In genomic region chr7:100127866-100128601, GRCh38 we compare ENCODE assay signal across 7 cellular contexts. TPM values are rescaled to one million over a fixed set of nuclear protein-coding genes. Genes with fewer than 3 reads are reported as not detected.
DNase-seq lines count a peak whose midpoint lies in the region; ATAC-seq and TF ChIP-seq lines count a peak whose summit lies in the region.

No MANE protein-coding gene starts in this region.

- DNase-seq in GM10266 (ENCODE audit: extremely low spot score), result peak; percentile 40
- no peak for DNase-seq in activated T-helper 1 cell treated with anti-CD3 and anti-CD28 coated beads, Interleukin-12 subunit alpha, Interleukin-12 subunit beta, Interleukin-2, Interleukin-4 antibody, amounts not matched to agents 30 ng/mL and 10 ng/mL and 1 ng/mL, durations not matched to agents 14 hours and 24 hours and 36 hours (ENCODE audit: low spot score)
- no peak for DNase-seq in left cardiac atrium
- DNase-seq in retinal pigment epithelial cell (ENCODE audit: low read depth), result no peak
- DNase-seq in SIG-M5 (lab: John Stamatoyannopoulos, UW), result no peak

- peaks cover 27% of the 10 kb centered on the region for H3K4me1 Mint-ChIP-seq in activated T-helper 1 cell treated with anti-CD3 and anti-CD28 coated beads, Interleukin-12 subunit alpha, Interleukin-12 subunit beta, Interleukin-2, Interleukin-4 antibody, amounts not matched to agents 30 ng/mL and 10 ng/mL and 1 ng/mL, durations not matched to agents 14 hours and 24 hours and 36 hours (ENCODE audit: low read depth)

- intact Hi-C loops in activated T-helper 1 cell treated with anti-CD3 and anti-CD28 coated beads, Interleukin-12 subunit alpha, Interleukin-12 subunit beta, Interleukin-2, Interleukin-4 antibody, amounts not matched to agents 30 ng/mL and 10 ng/mL and 1 ng/mL, durations not matched to agents 14 hours and 24 hours and 36 hours (cut with micrococcal nuclease), result loop anchor here (1.0 to 10.0 kb wide), 8 partner anchors 9 to 547 kb away; partner anchors contain the start of genes CNPY4, COPS6, GNB2 and LAMTOR4
- intact Hi-C loops in left cardiac atrium (cut with DNase I), result no loop called here

- H3K27ac ChIP-seq in KOPT-K1 (ENCODE audit: low read depth, low read length, poor library complexity, severe bottlenecking), result peak overlapping the region; percentile 94

- ATAC-seq in left cardiac atrium (peak; percentile 7 to 12), HG03280 (IDR thresholded peaks at IDR 0.05; ENCODE audit: unreplicated experiment) (no peak)

- no peaks in the 10 kb centered on the region for H3K27me3 Mint-ChIP-seq in activated T-helper 1 cell treated with anti-CD3 and anti-CD28 coated beads, Interleukin-12 subunit alpha, Interleukin-12 subunit beta, Interleukin-2, Interleukin-4 antibody, amounts not matched to agents 30 ng/mL and 10 ng/mL and 1 ng/mL, durations not matched to agents 14 hours and 24 hours and 36 hours (ENCODE audit: insufficient read depth)

- H3K4me3 ChIP-seq in retinal pigment epithelial cell (ENCODE audit: low read length), result peak overlapping the region; percentile 64

- H3K9me3 Mint-ChIP-seq in activated T-helper 1 cell treated with anti-CD3 and anti-CD28 coated beads, Interleukin-12 subunit alpha, Interleukin-12 subunit beta, Interleukin-2, Interleukin-4 antibody, amounts not matched to agents 30 ng/mL and 10 ng/mL and 1 ng/mL, durations not matched to agents 14 hours and 24 hours and 36 hours, result no peaks in the 10 kb centered on the region

- peaks cover 4% of the 10 kb centered on the region for H3K36me3 Mint-ChIP-seq in activated T-helper 1 cell treated with anti-CD3 and anti-CD28 coated beads, Interleukin-12 subunit alpha, Interleukin-12 subunit beta, Interleukin-2, Interleukin-4 antibody, amounts not matched to agents 30 ng/mL and 10 ng/mL and 1 ng/mL, durations not matched to agents 14 hours and 24 hours and 36 hours (ENCODE audit: low read depth)

- H3K27ac Mint-ChIP-seq in activated T-helper 1 cell treated with anti-CD3 and anti-CD28 coated beads, Interleukin-12 subunit alpha, Interleukin-12 subunit beta, Interleukin-2, Interleukin-4 antibody, amounts not matched to agents 30 ng/mL and 10 ng/mL and 1 ng/mL, durations not matched to agents 14 hours and 24 hours and 36 hours, result peak overlapping the region; percentile 68

- TF ChIP-seq CTCF in GM10266 (IDR thresholded peaks at IDR 0.05; ENCODE audit: control insufficient read depth, insufficient read depth, low read depth, missing control alignments), result no peak
- TF ChIP-seq CTCF in retinal pigment epithelial cell (conservative IDR thresholded peaks at IDR 0.05; ENCODE audit: low read depth, low read length), result no peak

- peak overlapping the region; percentile 78 for H3K4me3 Mint-ChIP-seq in activated T-helper 1 cell treated with anti-CD3 and anti-CD28 coated beads, Interleukin-12 subunit alpha, Interleukin-12 subunit beta, Interleukin-2, Interleukin-4 antibody, amounts not matched to agents 30 ng/mL and 10 ng/mL and 1 ng/mL, durations not matched to agents 14 hours and 24 hours and 36 hours

- H3K9me3 ChIP-seq in KOPT-K1 (ENCODE audit: insufficient read depth, low read length, poor library complexity, severe bottlenecking), result no peaks in the 10 kb centered on the region

- peaks cover 11% of the 10 kb centered on the region; the same call in 1 of the 2 replicates for H3K36me3 ChIP-seq in KOPT-K1 (ENCODE audit: insufficient read depth, low read length)

RNA-seq across cellular contexts. Expression of gene MBLAC1, which starts 1.3 kb away (rescaled TPM):
- 4.1 and 5.5 TPM in 2 replicates for total RNA-seq in activated T-helper 1 cell treated with anti-CD3 and anti-CD28 coated beads, Interleukin-12 subunit alpha, Interleukin-12 subunit beta, Interleukin-2, Interleukin-4 antibody, amounts not matched to agents 30 ng/mL and 10 ng/mL and 1 ng/mL, durations not matched to agents 14 hours and 24 hours and 36 hours
- 1 to 10 TPM; 2.7 TPM for total RNA-seq in left cardiac atrium

RNA-seq across cellular contexts. Expression of gene CNPY4, which starts 8.6 kb away (rescaled TPM):
- total RNA-seq in activated T-helper 1 cell treated with anti-CD3 and anti-CD28 coated beads, Interleukin-12 subunit alpha, Interleukin-12 subunit beta, Interleukin-2, Interleukin-4 antibody, amounts not matched to agents 30 ng/mL and 10 ng/mL and 1 ng/mL, durations not matched to agents 14 hours and 24 hours and 36 hours, result 19.6 and 21.7 TPM in 2 replicates
- 10 to 100 TPM in 1 of 2 donors, 1 to 10 TPM in 1; 9.0 to 13.3 TPM for total RNA-seq in left cardiac atrium

RNA-seq across cellular contexts. Expression of gene TAF6, which starts 8.9 kb away (rescaled TPM):
- total RNA-seq in activated T-helper 1 cell treated with anti-CD3 and anti-CD28 coated beads, Interleukin-12 subunit alpha, Interleukin-12 subunit beta, Interleukin-2, Interleukin-4 antibody, amounts not matched to agents 30 ng/mL and 10 ng/mL and 1 ng/mL, durations not matched to agents 14 hours and 24 hours and 36 hours, result 72.9 and 79.2 TPM in 2 replicates
- total RNA-seq in left cardiac atrium, result 10 to 100 TPM; 29.1 to 30.6 TPM

RNA-seq across cellular contexts. Expression of gene LAMTOR4, which starts 20.7 kb away (rescaled TPM):
- total RNA-seq in activated T-helper 1 cell treated with anti-CD3 and anti-CD28 coated beads, Interleukin-12 subunit alpha, Interleukin-12 subunit beta, Interleukin-2, Interleukin-4 antibody, amounts not matched to agents 30 ng/mL and 10 ng/mL and 1 ng/mL, durations not matched to agents 14 hours and 24 hours and 36 hours, result 119 and 133 TPM in 2 replicates
- total RNA-seq in left cardiac atrium, result 100 to 1,000 TPM; 104 to 113 TPM

RNA-seq across cellular contexts. Expression of gene AP4M1, which starts 26.6 kb away (rescaled TPM):
- total RNA-seq in activated T-helper 1 cell treated with anti-CD3 and anti-CD28 coated beads, Interleukin-12 subunit alpha, Interleukin-12 subunit beta, Interleukin-2, Interleukin-4 antibody, amounts not matched to agents 30 ng/mL and 10 ng/mL and 1 ng/mL, durations not matched to agents 14 hours and 24 hours and 36 hours, result 12.3 and 15.9 TPM in 2 replicates
- total RNA-seq in left cardiac atrium, result 10 to 100 TPM; 11.1 to 13.2 TPM
